In genomic region chr12:63989301-63989845, GRCh38 we compare ENCODE assay signal across 18 cellular contexts.
DNase-seq lines count a peak whose midpoint lies in the region; ATAC-seq and TF ChIP-seq lines count a peak whose summit lies in the region.
"Had no signal": no experiment of that assay in that cellular context is flagged by ENCODE, and none has a peak within 500 bp of the region (broad histone marks: within the 10 kb centered on the region; RNA-seq: fewer than 3 reads in every experiment).

No MANE protein-coding gene starts in this region.

- H3K36me3 ChIP-seq in adipocyte (ENCODE audit: control insufficient read depth, insufficient read depth, low read length, severe bottlenecking) (peaks cover 29% of the 10 kb centered on the region), uterus (no peaks in the 10 kb centered on the region)
- H3K36me3 ChIP-seq: neutrophil had no signal

- no peak for TF ChIP-seq CTCF in uterus (IDR thresholded peaks at IDR 0.05)

- no peak for TF ChIP-seq POLR2A in uterus (IDR thresholded peaks at IDR 0.05)

- no peak overlapping the region for H3K9ac ChIP-seq in adipocyte (ENCODE audit: low read length)
- H3K9ac ChIP-seq: SK-N-SH had no signal

- peak; percentile 23 for ATAC-seq in Right ventricle myocardium inferior
- no peak for ATAC-seq in HG03432 (IDR thresholded peaks at IDR 0.05; ENCODE audit: unreplicated experiment)
- ATAC-seq: activated T-cell treated with anti-CD3 and anti-CD28 coated beads, Interleukin-2, amount 50 U/mL, for 4 hours; stimulated activated naive B cell treated with anti-CD40 and anti-IgM and Interleukin-4, amounts not matched to agents 10 μg/mL and 1 μg/mL and 100 μg/mL, for 72 hours had no signal

- no peak overlapping the region for H3K4me3 ChIP-seq in adipocyte (ENCODE audit: low read length)
- H3K4me3 ChIP-seq in uterus: no peak overlapping the region
- H3K4me3 ChIP-seq: skin epidermis had no signal

- H3K9me3 ChIP-seq in adipocyte (ENCODE audit: control insufficient read depth, low read length) (no peaks in the 10 kb centered on the region), uterus (no peaks in the 10 kb centered on the region)
- H3K9me3 ChIP-seq: neutrophil, SK-N-SH had no signal

- intact Hi-C loops in Right ventricle myocardium inferior (cut with DNase I) (no loop called here), cardiac septum (cut with DNase I) (no loop called here), uterus (cut with DNase I; ENCODE audit: low total_unique reads) (no loop called here)

- no peak for DNase-seq in Right ventricle myocardium inferior (ENCODE audit: missing footprints)
- no peak for DNase-seq in cardiac septum (ENCODE audit: low spot score)
- DNase-seq in adipocyte (ENCODE audit: low read depth): peak; percentile 45
- peak; percentile 71 for DNase-seq in foreskin melanocyte
- DNase-seq in uterus: peak in 1 of 2 donors; percentile 31
- no peak for DNase-seq in T1000 (lab: John Stamatoyannopoulos, UW)
- no peak for DNase-seq in activated CD4-positive, CD25-positive, alpha-beta regulatory T cell treated with anti-CD3 and anti-CD28 coated beads, Interleukin-2, amount 50 U/mL, for 72 hours
- DNase-seq: activated CD4-positive, alpha-beta T cell treated with anti-CD3 and anti-CD28 coated beads, Interleukin-2, amount 50 U/mL, for 4 hours; activated naive CD8-positive, alpha-beta T cell treated with anti-CD3 and anti-CD28 coated beads for 36 hours; activated T-cell treated with anti-CD3 and anti-CD28 coated beads, Interleukin-2, amount 50 U/mL, for 4 hours; glutamatergic neuron; H7; MV-4-11; SK-N-SH; stimulated activated naive B cell treated with anti-CD40 and anti-IgM and Interleukin-4, amounts not matched to agents 10 μg/mL and 1 μg/mL and 100 μg/mL, for 72 hours had no signal

- no peaks in the 10 kb centered on the region for H3K27me3 ChIP-seq in adipocyte (replicated peaks; ENCODE audit: control insufficient read depth, insufficient read depth, low read length)
- no peaks in the 10 kb centered on the region for H3K27me3 ChIP-seq in uterus

- H3K4me1 ChIP-seq in adipocyte (ENCODE audit: control insufficient read depth, insufficient read depth, low read length) (peaks cover 45% of the 10 kb centered on the region), uterus (peaks cover 0 to 9% of the 10 kb centered on the region in 2 donors)

- peak overlapping the region; percentile 21 to 49 for H3K27ac ChIP-seq in uterus
- H3K27ac ChIP-seq: neutrophil had no signal

Comparison
In these comparisons a context has a peak if more than half of its experiments do, and no peak if none do; other contexts are left out.
1. DNase-seq: peak in adipocyte (single experiment) and foreskin melanocyte (single experiment); none in Right ventricle myocardium inferior (single experiment), cardiac septum (single experiment), T1000 (single experiment) and activated CD4-positive, CD25-positive, alpha-beta regulatory T cell treated with anti-CD3 and anti-CD28 coated beads, Interleukin-2, amount 50 U/mL, for 72 hours (single experiment).